24 cellular contexts compared by ENCODE assay signal in genomic region chr10:125886914-125887512, GRCh38.
"Had no signal": no experiment of that assay in that cellular context is flagged by ENCODE, and none has a peak within 500 bp of the region (broad histone marks: within the 10 kb centered on the region; RNA-seq: fewer than 3 reads in every experiment).

No MANE protein-coding gene starts in this region.

- H3K27me3 ChIP-seq: body of pancreas, heart right ventricle, right lobe of liver, testis, upper lobe of left lung had no signal

- H3K4me3 Mint-ChIP-seq: activated B cell treated with CpG ODN at 0.5 μM for 24 hours; activated CD4-positive, alpha-beta memory T cell treated with anti-CD3 and anti-CD28 coated beads for 36 hours; activated CD8-positive, alpha-beta memory T cell treated with anti-CD3 and anti-CD28 coated beads, Interleukin-2, amount 10 ng/mL, durations not matched to agents 7 days and 5 days; activated naive CD8-positive, alpha-beta T cell treated with anti-CD3 and anti-CD28 coated beads, Interleukin-2, amount 10 ng/mL, durations not matched to agents 7 days and 5 days; activated T-helper 17 cell treated with anti-CD3 and anti-CD28 coated beads, Interleukin-2, amount 50 U/mL, for 72 hours; effector memory CD8-positive, alpha-beta T cell; naive B cell; neural crest cell; stimulated activated memory B cell treated with anti-CD40 and anti-IgM and Interleukin-4, amounts not matched to agents 10 μg/mL and 1 μg/mL and 100 μg/mL, for 72 hours had no signal

- H3K4me3 ChIP-seq: body of pancreas, heart right ventricle, mucosa of descending colon, prostate gland, right lobe of liver, testis, upper lobe of left lung had no signal

- H3K9me3 ChIP-seq: body of pancreas, heart right ventricle, prostate gland, right lobe of liver, testis, upper lobe of left lung had no signal

- H3K4me1 ChIP-seq: prostate gland, right lobe of liver, testis had no signal

- DNase-seq: activated B cell treated with CpG ODN at 0.5 μM for 24 hours; activated CD4-positive, alpha-beta memory T cell treated with anti-CD3 and anti-CD28 coated beads for 36 hours; activated CD4-positive, alpha-beta T cell treated with anti-CD3 and anti-CD28 coated beads for 4 hours; activated CD8-positive, alpha-beta memory T cell treated with anti-CD3 and anti-CD28 coated beads, Interleukin-2, amount 10 ng/mL, durations not matched to agents 7 days and 5 days; activated naive CD4-positive, alpha-beta T cell; activated naive CD8-positive, alpha-beta T cell treated with anti-CD3 and anti-CD28 coated beads, Interleukin-2, amount 10 ng/mL, durations not matched to agents 7 days and 5 days; amygdala; body of pancreas; caudate nucleus; effector memory CD8-positive, alpha-beta T cell; heart right ventricle; kidney glomerular epithelial cell; left ventricle myocardium superior; mesenchymal stem cell; mucosa of descending colon; naive B cell; right lobe of liver; stimulated activated CD4-positive, alpha-beta T cell treated with anti-CD3 and anti-CD28 coated beads, Interleukin-4, amount 100 ng/mL, for 4 hours; testis; upper lobe of left lung had no signal

- H3K27me3 Mint-ChIP-seq: activated B cell treated with CpG ODN at 0.5 μM for 24 hours; activated CD4-positive, alpha-beta memory T cell treated with anti-CD3 and anti-CD28 coated beads for 36 hours; activated CD8-positive, alpha-beta memory T cell treated with anti-CD3 and anti-CD28 coated beads, Interleukin-2, amount 10 ng/mL, durations not matched to agents 7 days and 5 days; activated naive CD8-positive, alpha-beta T cell treated with anti-CD3 and anti-CD28 coated beads, Interleukin-2, amount 10 ng/mL, durations not matched to agents 7 days and 5 days; activated T-helper 17 cell treated with anti-CD3 and anti-CD28 coated beads, Interleukin-2, amount 50 U/mL, for 72 hours; effector memory CD8-positive, alpha-beta T cell; naive B cell; stimulated activated memory B cell treated with anti-CD40 and anti-IgM and Interleukin-4, amounts not matched to agents 10 μg/mL and 1 μg/mL and 100 μg/mL, for 72 hours had no signal

- ATAC-seq: activated CD8-positive, alpha-beta memory T cell treated with anti-CD3 and anti-CD28 coated beads, Interleukin-2, amount 10 ng/mL, durations not matched to agents 7 days and 5 days; activated T-helper 17 cell treated with anti-CD3 and anti-CD28 coated beads, Interleukin-2, amount 50 U/mL, for 72 hours; body of pancreas; effector memory CD8-positive, alpha-beta T cell; left ventricle myocardium superior; mucosa of descending colon; stimulated activated memory B cell treated with anti-CD40 and anti-IgM and Interleukin-4, amounts not matched to agents 10 μg/mL and 1 μg/mL and 100 μg/mL, for 72 hours had no signal

- H3K36me3 Mint-ChIP-seq: activated CD4-positive, alpha-beta memory T cell treated with anti-CD3 and anti-CD28 coated beads for 36 hours; naive B cell had no signal

- H3K36me3 ChIP-seq: prostate gland, right lobe of liver had no signal

- H3K27ac Mint-ChIP-seq: activated B cell treated with CpG ODN at 0.5 μM for 24 hours; activated CD4-positive, alpha-beta memory T cell treated with anti-CD3 and anti-CD28 coated beads for 36 hours; activated CD8-positive, alpha-beta memory T cell treated with anti-CD3 and anti-CD28 coated beads, Interleukin-2, amount 10 ng/mL, durations not matched to agents 7 days and 5 days; activated naive CD8-positive, alpha-beta T cell treated with anti-CD3 and anti-CD28 coated beads, Interleukin-2, amount 10 ng/mL, durations not matched to agents 7 days and 5 days; activated T-helper 17 cell treated with anti-CD3 and anti-CD28 coated beads, Interleukin-2, amount 50 U/mL, for 72 hours; effector memory CD8-positive, alpha-beta T cell; stimulated activated memory B cell treated with anti-CD40 and anti-IgM and Interleukin-4, amounts not matched to agents 10 μg/mL and 1 μg/mL and 100 μg/mL, for 72 hours had no signal

- H3K4me1 Mint-ChIP-seq: activated B cell treated with CpG ODN at 0.5 μM for 24 hours; activated CD8-positive, alpha-beta memory T cell treated with anti-CD3 and anti-CD28 coated beads, Interleukin-2, amount 10 ng/mL, durations not matched to agents 7 days and 5 days; activated naive CD8-positive, alpha-beta T cell treated with anti-CD3 and anti-CD28 coated beads, Interleukin-2, amount 10 ng/mL, durations not matched to agents 7 days and 5 days; activated T-helper 17 cell treated with anti-CD3 and anti-CD28 coated beads, Interleukin-2, amount 50 U/mL, for 72 hours; stimulated activated memory B cell treated with anti-CD40 and anti-IgM and Interleukin-4, amounts not matched to agents 10 μg/mL and 1 μg/mL and 100 μg/mL, for 72 hours had no signal

- H3K9me3 Mint-ChIP-seq: activated B cell treated with CpG ODN at 0.5 μM for 24 hours; activated CD4-positive, alpha-beta memory T cell treated with anti-CD3 and anti-CD28 coated beads for 36 hours; activated naive CD8-positive, alpha-beta T cell treated with anti-CD3 and anti-CD28 coated beads, Interleukin-2, amount 10 ng/mL, durations not matched to agents 7 days and 5 days; activated T-helper 17 cell treated with anti-CD3 and anti-CD28 coated beads, Interleukin-2, amount 50 U/mL, for 72 hours; effector memory CD8-positive, alpha-beta T cell; naive B cell; stimulated activated memory B cell treated with anti-CD40 and anti-IgM and Interleukin-4, amounts not matched to agents 10 μg/mL and 1 μg/mL and 100 μg/mL, for 72 hours had no signal

- H3K27ac ChIP-seq: body of pancreas, heart right ventricle, prostate gland, right lobe of liver, testis, upper lobe of left lung had no signal
